28 cellular contexts compared by ENCODE assay signal in the genomic region with DNA sequence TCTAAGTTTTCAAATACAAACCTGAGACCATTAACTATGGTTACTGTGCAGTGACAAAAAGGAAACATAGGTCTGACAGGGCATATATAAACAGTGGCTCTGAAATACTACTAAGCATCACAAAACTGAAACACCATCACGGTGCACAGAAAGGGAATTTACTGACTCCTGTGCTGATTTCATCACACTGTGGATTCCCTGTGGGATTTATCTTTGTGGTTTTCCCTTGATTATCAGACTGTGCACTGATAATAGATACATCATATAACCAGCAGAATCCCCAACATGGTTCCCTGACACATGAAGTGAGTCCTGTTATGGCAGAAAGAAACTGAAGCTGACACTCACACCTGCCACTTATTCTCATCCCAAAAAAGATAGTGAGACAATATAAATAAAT.
"Had no signal": no experiment of that assay in that cellular context is flagged by ENCODE, and none has a peak within 500 bp of the region (broad histone marks: within the 10 kb centered on the region; RNA-seq: fewer than 3 reads in every experiment).

No MANE protein-coding gene starts in this region.

- H3K4me1 ChIP-seq: left lung, parathyroid adenoma, right atrium auricular region, suprapubic skin, transverse colon, upper lobe of right lung, uterus had no signal

- H3K27me3 ChIP-seq: dorsolateral prefrontal cortex, left lung, neural progenitor cell, right atrium auricular region, suprapubic skin, transverse colon, upper lobe of right lung, uterus had no signal

- H3K36me3 Mint-ChIP-seq: naive thymus-derived CD4-positive, alpha-beta T cell; neural progenitor cell had no signal

- DNase-seq: cortex of kidney; dorsolateral prefrontal cortex; effector CD4-positive, alpha-beta T cell; foreskin melanocyte; head of caudate nucleus; kidney; left cardiac atrium; left lung; mesendoderm; midbrain; naive thymus-derived CD4-positive, alpha-beta T cell; stimulated activated CD4-positive, alpha-beta T cell treated with anti-CD3 and anti-CD28 coated beads, Interleukin-12 subunit alpha, Interleukin-12 subunit beta, amount 100 ng/mL, for 4 hours; stimulated activated CD4-positive, alpha-beta T cell treated with anti-CD3 and anti-CD28 coated beads, Interleukin-1b, Interleukin-23, amount 100 ng/mL, for 48 hours; stimulated activated CD4-positive, alpha-beta T cell treated with anti-CD3 and anti-CD28 coated beads, Interleukin-4, amount 100 ng/mL, for 1 hour; stimulated activated CD8-positive, alpha-beta memory T cell treated with anti-CD3 and anti-CD28 coated beads, Interleukin-4, amount 100 ng/mL, for 48 hours; stimulated activated naive CD4-positive, alpha-beta T cell; stimulated activated naive CD8-positive, alpha-beta T cell treated with anti-CD3 and anti-CD28 coated beads, Interleukin-15, amount 100 ng/mL, for 72 hours; transverse colon; upper lobe of right lung; uterus had no signal

- H3K27ac ChIP-seq: dorsolateral prefrontal cortex, left lung, neural progenitor cell, parathyroid adenoma, right atrium auricular region, suprapubic skin, transverse colon, upper lobe of right lung, uterus had no signal

- H3K4me1 Mint-ChIP-seq: naive thymus-derived CD4-positive, alpha-beta T cell; nephron; stimulated activated naive CD8-positive, alpha-beta T cell treated with anti-CD3 and anti-CD28 coated beads, Interleukin-15, amount 100 ng/mL, for 72 hours had no signal

- H3K79me2 ChIP-seq: parathyroid adenoma had no signal

- H3K4me3 ChIP-seq: dorsolateral prefrontal cortex, left lung, neural progenitor cell, right atrium auricular region, smooth muscle cell, suprapubic skin, transverse colon, upper lobe of right lung, uterus had no signal

- ATAC-seq: left cardiac atrium; left lung; naive thymus-derived CD4-positive, alpha-beta T cell; sciatic nerve; stimulated activated naive CD8-positive, alpha-beta T cell treated with anti-CD3 and anti-CD28 coated beads, Interleukin-15, amount 100 ng/mL, for 72 hours; upper lobe of right lung had no signal

- H2AFZ ChIP-seq: neural progenitor cell, parathyroid adenoma had no signal

- H3K36me3 ChIP-seq: left lung, neural progenitor cell, right atrium auricular region, suprapubic skin, transverse colon, upper lobe of right lung, uterus had no signal

- H3K27ac Mint-ChIP-seq: naive thymus-derived CD4-positive, alpha-beta T cell; nephron; neural progenitor cell; progenitor cell of endocrine pancreas had no signal

- H3K4me3 Mint-ChIP-seq: naive thymus-derived CD4-positive, alpha-beta T cell; nephron; neural progenitor cell; stimulated activated naive CD8-positive, alpha-beta T cell treated with anti-CD3 and anti-CD28 coated beads, Interleukin-15, amount 100 ng/mL, for 72 hours had no signal

- H3K27me3 Mint-ChIP-seq: naive thymus-derived CD4-positive, alpha-beta T cell; progenitor cell of endocrine pancreas; stimulated activated naive CD8-positive, alpha-beta T cell treated with anti-CD3 and anti-CD28 coated beads, Interleukin-15, amount 100 ng/mL, for 72 hours had no signal

- H3K9me3 Mint-ChIP-seq: nephron, neural progenitor cell had no signal

- H3K4me2 ChIP-seq: neural progenitor cell, smooth muscle cell had no signal

- H3K9me3 ChIP-seq: right atrium auricular region, suprapubic skin, transverse colon, upper lobe of right lung, uterus had no signal
